Comparison of ENCODE assay signal across 2 cellular contexts in the genomic region with DNA sequence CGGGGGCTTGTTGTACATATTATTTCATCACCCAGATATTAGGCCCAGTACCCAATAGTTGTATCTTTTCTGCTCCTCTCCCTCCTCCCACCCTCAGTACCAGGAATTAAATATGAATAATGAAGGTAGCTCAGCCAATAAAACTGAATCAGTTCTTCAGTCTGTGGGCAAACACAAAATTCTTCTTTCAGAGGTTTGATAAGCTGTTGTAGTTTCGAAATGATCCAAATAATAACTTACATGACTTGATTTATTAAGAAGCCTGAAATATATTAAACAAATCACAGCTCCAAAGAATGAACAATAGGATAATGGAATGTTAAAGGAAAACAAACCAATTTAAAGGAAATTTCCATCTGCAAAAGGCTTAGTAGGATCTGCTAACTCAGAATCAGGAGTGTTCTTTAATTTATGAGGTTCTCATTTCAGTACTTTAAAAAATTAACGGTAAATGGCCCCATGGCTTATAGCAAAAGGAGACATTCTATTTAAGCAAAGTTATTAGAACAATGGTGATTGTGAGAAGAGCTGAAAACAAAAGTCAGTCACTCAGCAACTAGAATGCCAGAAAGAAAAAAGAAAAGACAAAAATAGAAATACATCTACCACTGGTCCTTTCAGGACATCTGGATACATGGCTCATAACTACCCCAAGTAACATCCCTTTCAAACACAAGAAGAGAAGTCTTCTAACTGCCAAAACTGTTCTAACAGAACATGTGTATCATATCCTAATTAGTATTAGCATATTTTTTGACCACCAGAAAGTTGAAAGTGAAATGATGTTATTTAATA.
TF ChIP-seq lines count a peak whose summit lies in the region.

No MANE protein-coding gene starts in this region.

TF ChIP-seq in endothelial cell of umbilical vein, 7 proteins besides CTCF, POLR2A, EP300 and RAD21 (continued from another document):
- TF ChIP-seq GATA2 (IDR thresholded peaks at IDR 0.05; ENCODE audit: insufficient read depth, insufficient read length, low read depth, low read length): no peak

TF ChIP-seq in GM23338, 12 proteins besides CTCF, POLR2A, EP300 and RAD21 (continued from another document):
- TF ChIP-seq, protein P1, sequence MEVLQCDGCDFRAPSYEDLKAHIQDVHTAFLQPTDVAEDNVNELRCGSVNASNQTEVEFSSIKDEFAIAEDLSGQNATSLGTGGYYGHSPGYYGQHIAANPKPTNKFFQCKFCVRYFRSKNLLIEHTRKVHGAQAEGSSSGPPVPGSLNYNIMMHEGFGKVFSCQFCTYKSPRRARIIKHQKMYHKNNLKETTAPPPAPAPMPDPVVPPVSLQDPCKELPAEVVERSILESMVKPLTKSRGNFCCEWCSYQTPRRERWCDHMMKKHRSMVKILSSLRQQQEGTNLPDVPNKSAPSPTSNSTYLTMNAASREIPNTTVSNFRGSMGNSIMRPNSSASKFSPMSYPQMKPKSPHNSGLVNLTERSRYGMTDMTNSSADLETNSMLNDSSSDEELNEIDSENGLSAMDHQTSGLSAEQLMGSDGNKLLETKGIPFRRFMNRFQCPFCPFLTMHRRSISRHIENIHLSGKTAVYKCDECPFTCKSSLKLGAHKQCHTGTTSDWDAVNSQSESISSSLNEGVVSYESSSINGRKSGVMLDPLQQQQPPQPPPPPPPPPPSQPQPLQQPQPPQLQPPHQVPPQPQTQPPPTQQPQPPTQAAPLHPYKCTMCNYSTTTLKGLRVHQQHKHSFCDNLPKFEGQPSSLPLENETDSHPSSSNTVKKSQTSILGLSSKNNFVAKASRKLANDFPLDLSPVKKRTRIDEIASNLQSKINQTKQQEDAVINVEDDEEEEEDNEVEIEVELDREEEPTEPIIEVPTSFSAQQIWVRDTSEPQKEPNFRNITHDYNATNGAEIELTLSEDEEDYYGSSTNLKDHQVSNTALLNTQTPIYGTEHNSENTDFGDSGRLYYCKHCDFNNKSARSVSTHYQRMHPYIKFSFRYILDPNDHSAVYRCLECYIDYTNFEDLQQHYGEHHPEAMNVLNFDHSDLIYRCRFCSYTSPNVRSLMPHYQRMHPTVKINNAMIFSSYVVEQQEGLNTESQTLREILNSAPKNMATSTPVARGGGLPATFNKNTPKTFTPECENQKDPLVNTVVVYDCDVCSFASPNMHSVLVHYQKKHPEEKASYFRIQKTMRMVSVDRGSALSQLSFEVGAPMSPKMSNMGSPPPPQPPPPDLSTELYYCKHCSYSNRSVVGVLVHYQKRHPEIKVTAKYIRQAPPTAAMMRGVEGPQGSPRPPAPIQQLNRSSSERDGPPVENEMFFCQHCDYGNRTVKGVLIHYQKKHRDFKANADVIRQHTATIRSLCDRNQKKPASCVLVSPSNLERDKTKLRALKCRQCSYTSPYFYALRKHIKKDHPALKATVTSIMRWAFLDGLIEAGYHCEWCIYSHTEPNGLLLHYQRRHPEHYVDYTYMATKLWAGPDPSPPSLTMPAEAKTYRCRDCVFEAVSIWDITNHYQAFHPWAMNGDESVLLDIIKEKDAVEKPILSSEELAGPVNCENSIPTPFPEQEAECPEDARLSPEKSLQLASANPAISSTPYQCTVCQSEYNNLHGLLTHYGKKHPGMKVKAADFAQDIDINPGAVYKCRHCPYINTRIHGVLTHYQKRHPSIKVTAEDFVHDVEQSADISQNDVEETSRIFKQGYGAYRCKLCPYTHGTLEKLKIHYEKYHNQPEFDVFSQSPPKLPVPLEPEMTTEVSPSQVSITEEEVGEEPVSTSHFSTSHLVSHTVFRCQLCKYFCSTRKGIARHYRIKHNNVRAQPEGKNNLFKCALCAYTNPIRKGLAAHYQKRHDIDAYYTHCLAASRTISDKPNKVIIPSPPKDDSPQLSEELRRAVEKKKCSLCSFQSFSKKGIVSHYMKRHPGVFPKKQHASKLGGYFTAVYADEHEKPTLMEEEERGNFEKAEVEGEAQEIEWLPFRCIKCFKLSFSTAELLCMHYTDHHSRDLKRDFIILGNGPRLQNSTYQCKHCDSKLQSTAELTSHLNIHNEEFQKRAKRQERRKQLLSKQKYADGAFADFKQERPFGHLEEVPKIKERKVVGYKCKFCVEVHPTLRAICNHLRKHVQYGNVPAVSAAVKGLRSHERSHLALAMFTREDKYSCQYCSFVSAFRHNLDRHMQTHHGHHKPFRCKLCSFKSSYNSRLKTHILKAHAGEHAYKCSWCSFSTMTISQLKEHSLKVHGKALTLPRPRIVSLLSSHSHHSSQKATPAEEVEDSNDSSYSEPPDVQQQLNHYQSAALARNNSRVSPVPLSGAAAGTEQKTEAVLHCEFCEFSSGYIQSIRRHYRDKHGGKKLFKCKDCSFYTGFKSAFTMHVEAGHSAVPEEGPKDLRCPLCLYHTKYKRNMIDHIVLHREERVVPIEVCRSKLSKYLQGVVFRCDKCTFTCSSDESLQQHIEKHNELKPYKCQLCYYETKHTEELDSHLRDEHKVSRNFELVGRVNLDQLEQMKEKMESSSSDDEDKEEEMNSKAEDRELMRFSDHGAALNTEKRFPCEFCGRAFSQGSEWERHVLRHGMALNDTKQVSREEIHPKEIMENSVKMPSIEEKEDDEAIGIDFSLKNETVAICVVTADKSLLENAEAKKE (CRISPR knock-in tag; IDR thresholded peaks at IDR 0.05): no peak
- TF ChIP-seq POLR2AphosphoS5 (IDR thresholded peaks at IDR 0.05; ENCODE audit: low read depth) (no peak), EZH2phosphoT487 (IDR thresholded peaks at IDR 0.05; ENCODE audit: unreplicated experiment) (no peak), ETS1 (IDR thresholded peaks at IDR 0.05) (no peak), JUNB (IDR thresholded peaks at IDR 0.05; ENCODE audit: unreplicated experiment) (no peak), STAT1 (IDR thresholded peaks at IDR 0.05; ENCODE audit: unreplicated experiment) (no peak), REST (IDR thresholded peaks at IDR 0.05; ENCODE audit: unreplicated experiment) (no peak), EZH2 (IDR thresholded peaks at IDR 0.05; ENCODE audit: low read depth, unreplicated experiment) (no peak), NANOG (IDR thresholded peaks at IDR 0.05; ENCODE audit: borderline replicate concordance) (no peak), ZNF114 (CRISPR knock-in tag; IDR thresholded peaks at IDR 0.05) (no peak)
TF ChIP-seq in GM23338: peak in this region for 0.
